23 cellular contexts compared by ENCODE assay signal in the genomic region with DNA sequence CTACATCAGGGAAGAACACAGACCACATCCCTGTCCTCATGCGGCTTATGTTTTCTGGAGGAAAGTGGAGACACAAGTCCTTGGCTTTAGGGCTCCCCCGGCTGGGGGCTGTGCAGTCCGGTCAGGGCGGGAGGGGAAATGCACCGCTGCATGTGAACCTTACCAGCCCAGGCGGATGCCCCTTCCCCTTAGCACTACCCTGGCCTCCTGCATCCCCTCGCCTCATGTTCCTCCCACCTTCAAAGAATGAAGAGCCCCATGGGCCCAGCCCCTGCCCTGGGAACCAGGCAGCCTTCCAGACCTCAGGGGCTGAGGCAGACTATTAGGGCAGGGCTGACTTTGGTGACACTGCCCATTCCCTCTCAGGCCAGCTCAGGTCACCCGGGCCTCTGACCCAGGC. TPM values are rescaled to one million over a fixed set of nuclear protein-coding genes. Genes with fewer than 3 reads are reported as not detected.
DNase-seq lines count a peak whose midpoint lies in the region; ATAC-seq and TF ChIP-seq lines count a peak whose summit lies in the region.
"Had no signal": no experiment of that assay in that cellular context is flagged by ENCODE, and none has a peak within 500 bp of the region (broad histone marks: within the 10 kb centered on the region; RNA-seq: fewer than 3 reads in every experiment).

No MANE protein-coding gene starts in this region.

- TF ChIP-seq CTCF in CD14-positive monocyte (IDR thresholded peaks at IDR 0.05) (no peak), chondrocyte (IDR thresholded peaks at IDR 0.05) (no peak), lower lobe of right lung (IDR thresholded peaks at IDR 0.05) (no peak), upper lobe of right lung (IDR thresholded peaks at IDR 0.05) (no peak)

- no peaks in the 10 kb centered on the region for H3K36me3 ChIP-seq in lower lobe of right lung
- H3K36me3 ChIP-seq in upper lobe of right lung = no peaks in the 10 kb centered on the region

- no peak for ATAC-seq in lower lobe of right lung
- no peak for ATAC-seq in upper lobe of right lung
- no peak for ATAC-seq in HG03045 (IDR thresholded peaks at IDR 0.05; ENCODE audit: unreplicated experiment)
- ATAC-seq: A549; CD8-positive, alpha-beta T cell; HCT116 had no signal

- H3K9me3 Mint-ChIP-seq in CD14-positive monocyte (no peaks in the 10 kb centered on the region), chondrocyte (ENCODE audit: low read depth) (no peaks in the 10 kb centered on the region)
- no peaks in the 10 kb centered on the region for H3K9me3 Mint-ChIP-seq in activated naive CD4-positive, alpha-beta T cell treated with anti-CD3 and anti-CD28 coated beads for 36 hours
- H3K9me3 Mint-ChIP-seq: CD8-positive, alpha-beta T cell; IgD-negative memory B cell had no signal

- DNase-seq in CD14-positive monocyte (ENCODE audit: low spot score) = peak; percentile 23
- DNase-seq in chondrocyte (ENCODE audit: low spot score) = peak; percentile 57
- DNase-seq in lower lobe of right lung = peak; percentile 41
- peak; percentile 30 for DNase-seq in upper lobe of right lung
- DNase-seq in activated naive CD4-positive, alpha-beta T cell treated with anti-CD3 and anti-CD28 coated beads for 36 hours = no peak
- DNase-seq in T1000 (lab: John Stamatoyannopoulos, UW) = no peak
- DNase-seq: C1 segment of cervical spinal cord; Caco-2; CD8-positive, alpha-beta T cell; GDM1; MM.1S; NCI-H2029; NCI-H446; NCI-H524 treated with DMSO at 0.1 percent for 48 hours; NCI-H774; SHP77 had no signal

- intact Hi-C loops in CD14-positive monocyte (cut with micrococcal nuclease) = no loop called here
- intact Hi-C loops in lower lobe of right lung (cut with DNase I) = no loop called here
- intact Hi-C loops in upper lobe of right lung (cut with DNase I) = no loop called here
- intact Hi-C loops in activated naive CD4-positive, alpha-beta T cell treated with anti-CD3 and anti-CD28 coated beads for 36 hours (cut with micrococcal nuclease) = no loop called here

- H3K27me3 ChIP-seq in lower lobe of right lung (ENCODE audit: low read depth) (no peaks in the 10 kb centered on the region), upper lobe of right lung (no peaks in the 10 kb centered on the region)

- CTCF ChIA-PET in activated naive CD4-positive, alpha-beta T cell treated with anti-CD3 and anti-CD28 coated beads for 36 hours (lab: Charles Lee) = no interaction called here

- H3K27ac ChIP-seq in lower lobe of right lung = no peak overlapping the region
- H3K27ac ChIP-seq in upper lobe of right lung = no peak overlapping the region
- H3K27ac ChIP-seq: A549, HL-60, KMS-11, SK-N-MC had no signal

- H3K9me3 ChIP-seq in lower lobe of right lung (no peaks in the 10 kb centered on the region), upper lobe of right lung (no peaks in the 10 kb centered on the region)
- H3K9me3 ChIP-seq: A549, Caco-2 had no signal

- H3K27me3 Mint-ChIP-seq in CD14-positive monocyte (ENCODE audit: low read depth in 3 of 3) (peaks cover 5 to 7% (median 5%) of the 10 kb centered on the region in 3 donors), chondrocyte (ENCODE audit: low read depth) (no peaks in the 10 kb centered on the region)
- no peaks in the 10 kb centered on the region for H3K27me3 Mint-ChIP-seq in activated naive CD4-positive, alpha-beta T cell treated with anti-CD3 and anti-CD28 coated beads for 36 hours (ENCODE audit: low read depth)

- H3K36me3 Mint-ChIP-seq in CD14-positive monocyte = no peaks in the 10 kb centered on the region
- peaks cover 1% of the 10 kb centered on the region for H3K36me3 Mint-ChIP-seq in chondrocyte (ENCODE audit: low read depth)
- H3K36me3 Mint-ChIP-seq in activated naive CD4-positive, alpha-beta T cell treated with anti-CD3 and anti-CD28 coated beads for 36 hours (ENCODE audit: low read depth) = no peaks in the 10 kb centered on the region
- H3K36me3 Mint-ChIP-seq: CD8-positive, alpha-beta T cell; IgD-negative memory B cell had no signal

- no peaks in the 10 kb centered on the region for H3K4me1 Mint-ChIP-seq in CD14-positive monocyte
- peaks cover 15% of the 10 kb centered on the region for H3K4me1 Mint-ChIP-seq in chondrocyte (ENCODE audit: low read depth)
- H3K4me1 Mint-ChIP-seq in activated naive CD4-positive, alpha-beta T cell treated with anti-CD3 and anti-CD28 coated beads for 36 hours (ENCODE audit: low read depth) = no peaks in the 10 kb centered on the region
- H3K4me1 Mint-ChIP-seq: IgD-negative memory B cell had no signal

- H3K4me3 Mint-ChIP-seq in CD14-positive monocyte (no peak overlapping the region), chondrocyte (ENCODE audit: unreplicated experiment) (no peak overlapping the region)
- no peak overlapping the region for H3K4me3 Mint-ChIP-seq in activated naive CD4-positive, alpha-beta T cell treated with anti-CD3 and anti-CD28 coated beads for 36 hours
- H3K4me3 Mint-ChIP-seq: CD8-positive, alpha-beta T cell; IgD-negative memory B cell had no signal

- peaks cover 14% of the 10 kb centered on the region for H3K4me1 ChIP-seq in lower lobe of right lung
- peaks cover 9% of the 10 kb centered on the region for H3K4me1 ChIP-seq in upper lobe of right lung
- H3K4me1 ChIP-seq: A549, Caco-2 had no signal

- H3K4me3 ChIP-seq in lower lobe of right lung (no peak overlapping the region), upper lobe of right lung (no peak overlapping the region)
- H3K4me3 ChIP-seq: A549, SK-N-MC had no signal

- no peak overlapping the region for H3K27ac Mint-ChIP-seq in CD14-positive monocyte
- no peak overlapping the region for H3K27ac Mint-ChIP-seq in chondrocyte (ENCODE audit: unreplicated experiment)
- no peak overlapping the region for H3K27ac Mint-ChIP-seq in activated naive CD4-positive, alpha-beta T cell treated with anti-CD3 and anti-CD28 coated beads for 36 hours
- H3K27ac Mint-ChIP-seq: CD8-positive, alpha-beta T cell; IgD-negative memory B cell had no signal

RNA-seq across cellular contexts. Expression of a gene that starts 45.5 kb away (rescaled TPM):
- not detected for polyA plus RNA-seq in CD14-positive monocyte
- total RNA-seq in chondrocyte = 20.3 to 21.6 TPM (median 21.2 TPM) in 3 replicates
- total RNA-seq in lower lobe of right lung = 6.4 TPM
- 6.4 TPM for total RNA-seq in upper lobe of right lung
- not detected for total RNA-seq in activated naive CD4-positive, alpha-beta T cell treated with anti-CD3 and anti-CD28 coated beads for 36 hours
- total RNA-seq: CD8-positive, alpha-beta T cell had no signal
- polyA plus RNA-seq: IgD-negative memory B cell had no signal

RNA-seq across cellular contexts. Expression of a gene that starts 48.7 kb away (rescaled TPM):
- polyA plus RNA-seq in CD14-positive monocyte = not detected
- 0.07 to 4.1 TPM (median 4.0 TPM) in 3 replicates for total RNA-seq in chondrocyte
- total RNA-seq in lower lobe of right lung = 2.2 TPM
- 0.69 TPM for total RNA-seq in upper lobe of right lung
- not detected for total RNA-seq in activated naive CD4-positive, alpha-beta T cell treated with anti-CD3 and anti-CD28 coated beads for 36 hours
- total RNA-seq: Caco-2; CD8-positive, alpha-beta T cell had no signal
- polyA plus RNA-seq: A549, IgD-negative memory B cell had no signal

Comparison
In these comparisons a context has a peak if more than half of its experiments do, and no peak if none do; other contexts are left out.
1. DNase-seq: peak in CD14-positive monocyte (single experiment), chondrocyte (single experiment), lower lobe of right lung (single experiment) and upper lobe of right lung (single experiment); none in activated naive CD4-positive, alpha-beta T cell treated with anti-CD3 and anti-CD28 coated beads for 36 hours (single experiment) and T1000 (single experiment).